8 cellular contexts compared by ENCODE assay signal in the genomic region with DNA sequence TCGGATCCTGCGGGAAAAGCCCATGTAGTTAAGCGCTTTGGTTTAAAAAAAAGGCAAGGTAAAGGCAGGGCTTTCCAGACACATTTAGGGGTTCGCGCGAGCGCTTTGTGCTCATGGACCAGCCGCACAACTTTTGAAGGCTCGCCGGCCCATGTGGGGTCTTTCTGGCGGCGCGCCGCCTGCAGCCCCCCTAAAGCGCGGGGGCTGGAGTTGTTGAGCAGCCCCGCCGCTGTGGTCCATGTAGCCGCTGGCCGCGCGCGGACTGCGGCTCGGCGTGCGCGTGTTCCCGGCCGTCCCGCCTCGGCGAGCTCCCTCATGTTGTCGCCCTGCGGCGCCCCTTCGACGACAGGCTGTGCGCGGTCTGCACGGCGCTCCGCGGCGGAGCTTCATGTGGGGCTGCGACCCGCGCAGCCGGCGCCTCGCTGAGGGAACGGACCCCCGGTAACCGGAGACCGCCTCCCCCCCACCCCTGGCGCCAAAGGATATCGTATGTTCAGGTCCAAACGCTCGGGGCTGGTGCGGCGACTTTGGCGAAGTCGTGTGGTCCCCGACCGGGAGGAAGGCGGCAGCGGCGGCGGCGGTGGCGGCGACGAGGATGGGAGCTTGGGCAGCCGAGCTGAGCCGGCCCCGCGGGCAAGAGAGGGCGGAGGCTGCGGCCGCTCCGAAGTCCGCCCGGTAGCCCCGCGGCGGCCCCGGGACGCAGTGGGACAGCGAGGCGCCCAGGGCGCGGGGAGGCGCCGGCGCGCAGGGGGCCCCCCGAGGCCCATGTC. TPM values are rescaled to one million over a fixed set of nuclear protein-coding genes. Genes with fewer than 3 reads are reported as not detected.
DNase-seq lines count a peak whose midpoint lies in the region; ATAC-seq, FAIRE-seq and TF ChIP-seq lines count a peak whose summit lies in the region.

No MANE protein-coding gene starts in this region.

- peak overlapping the region; percentile 80 for H3K4me3 Mint-ChIP-seq in activated naive CD8-positive, alpha-beta T cell treated with anti-CD3 and anti-CD28 coated beads for 36 hours

- H3K27me3 ChIP-seq in A673 (replicated peaks; ENCODE audit: insufficient read depth, low read depth, low read length, poor library complexity) (no peaks in the 10 kb centered on the region), HUES6 (ENCODE audit: control insufficient read depth, insufficient read depth, low read length) (peaks cover 30% of the 10 kb centered on the region), keratinocyte (ENCODE audit: control insufficient read depth, extremely low read depth, insufficient read depth, low read length) (peaks cover 41% of the 10 kb centered on the region)

- no peak for TF ChIP-seq CTCF in A673 (conservative IDR thresholded peaks at IDR 0.05; ENCODE audit: low read depth, low read length)
- no peak for TF ChIP-seq CTCF in keratinocyte (optimal IDR thresholded peaks at IDR 0.05 in 1 of 3, IDR thresholded peaks at IDR 0.05 in 1 of 3, conservative IDR thresholded peaks at IDR 0.05 in 1 of 3; ENCODE audit: extremely low read depth in 1 of 3, insufficient read depth in 2 of 3, low read length in 3 of 3)

- H3K27ac Mint-ChIP-seq in activated naive CD8-positive, alpha-beta T cell treated with anti-CD3 and anti-CD28 coated beads for 36 hours = no peak overlapping the region

- peak; percentile 49 for DNase-seq in A673 (ENCODE audit: low spot score)
- peak; percentile 23 for DNase-seq in activated naive CD8-positive, alpha-beta T cell treated with anti-CD3 and anti-CD28 coated beads for 36 hours
- DNase-seq in keratinocyte (ENCODE audit: low read depth, low spot score) = no peak
- DNase-seq in stimulated activated naive CD8-positive, alpha-beta T cell treated with anti-CD3 and anti-CD28 coated beads, Interleukin-15, Interleukin-2, amounts not matched to agents 100 U/mL and 50 U/mL, for 24 hours = peak; percentile 28
- no peak for DNase-seq in NCI-H2029 treated with DMSO at 0.1 percent for 48 hours (lab: John Stamatoyannopoulos, UW)

- no peaks in the 10 kb centered on the region for H3K36me3 Mint-ChIP-seq in activated naive CD8-positive, alpha-beta T cell treated with anti-CD3 and anti-CD28 coated beads for 36 hours

- peak overlapping the region; percentile 97 for H3K4me2 ChIP-seq in keratinocyte (ENCODE audit: control insufficient read depth, extremely low read depth, insufficient read depth, low read depth, low read length)

- intact Hi-C loops in A673 (cut with micrococcal nuclease; ENCODE audit: unreplicated experiment) = loop anchor here (2.0 to 5.0 kb wide), 4 partner anchors 64 to 148 kb away; no protein-coding TSS in a partner anchor

- H3K9ac ChIP-seq in HUES6 (ENCODE audit: low read length) (peak overlapping the region; percentile 92), keratinocyte (ENCODE audit: control insufficient read depth, extremely low read depth, insufficient read depth, low read length) (no peak overlapping the region)

- H2AFZ ChIP-seq in keratinocyte (ENCODE audit: control insufficient read depth, low read length) = no peak overlapping the region

- BruUV-seq in A673 (replicated peaks; lab: Mats Ljungman, UMichigan) = TSS peak; percentile 77

- H3K9me3 ChIP-seq in A673 (ENCODE audit: low read depth, low read length, poor library complexity, severe bottlenecking) (no peaks in the 10 kb centered on the region), HUES6 (ENCODE audit: control insufficient read depth, insufficient read depth, low read depth, low read length) (no peaks in the 10 kb centered on the region), keratinocyte (ENCODE audit: control insufficient read depth, low read depth, low read length) (no peaks in the 10 kb centered on the region)

- no peaks in the 10 kb centered on the region for H4K20me1 ChIP-seq in keratinocyte (ENCODE audit: control insufficient read depth, extremely low read depth, insufficient read depth, low read length)

- H3K4me1 ChIP-seq in A673 (ENCODE audit: insufficient read depth, low read length, poor library complexity, severe bottlenecking) (peaks cover 45% of the 10 kb centered on the region), HUES6 (ENCODE audit: control insufficient read depth, insufficient read depth, low read length) (peaks cover 49% of the 10 kb centered on the region), keratinocyte (ENCODE audit: control insufficient read depth, extremely low read depth, insufficient read depth, low read length) (peaks cover 17% of the 10 kb centered on the region)

- CTCF ChIA-PET in A673 (lab: Charles Lee) = interaction anchor here (0.6 to 1.7 kb wide), 3 partner anchors 12 to 1397 kb away, joined by 3 to 9 read pairs (median 4); no protein-coding TSS in a partner anchor

- no peaks in the 10 kb centered on the region for H3K79me2 ChIP-seq in keratinocyte (ENCODE audit: control insufficient read depth, insufficient read depth, low read length)

- H3K4me1 Mint-ChIP-seq in activated naive CD8-positive, alpha-beta T cell treated with anti-CD3 and anti-CD28 coated beads for 36 hours = peaks cover 16% of the 10 kb centered on the region

- H3K27me3 Mint-ChIP-seq in activated naive CD8-positive, alpha-beta T cell treated with anti-CD3 and anti-CD28 coated beads for 36 hours = peaks cover 28% of the 10 kb centered on the region

- H3K36me3 ChIP-seq in A673 (ENCODE audit: insufficient read depth, low read length, poor library complexity, severe bottlenecking) (peaks cover under 1% of the 10 kb centered on the region), HUES6 (ENCODE audit: control insufficient read depth, insufficient read depth, low read length) (no peaks in the 10 kb centered on the region; the same call in 1 of the 2 replicates), keratinocyte (ENCODE audit: control insufficient read depth in 2 of 2, extremely low read depth in 1 of 2, insufficient read depth in 2 of 2, low read length in 2 of 2) (no peaks in the 10 kb centered on the region)

- H3K4me3 ChIP-seq in A673 (ENCODE audit: low read depth, low read length, poor library complexity, severe bottlenecking) (peak overlapping the region; percentile 63), HUES6 (ENCODE audit: low read depth, low read length) (peak overlapping the region; percentile 89), keratinocyte (ENCODE audit: control insufficient read depth in 2 of 3, extremely low read depth in 1 of 3, insufficient read depth in 2 of 3, low read depth in 1 of 3, low read length in 3 of 3) (peak overlapping the region; percentile 7 to 69 (median 36))

- FAIRE-seq in keratinocyte (lab: Jason Lieb, UNC) = no peak

- H3K9me1 ChIP-seq in keratinocyte (ENCODE audit: control insufficient read depth, extremely low read depth, insufficient read depth, low read length) = no peaks in the 10 kb centered on the region

- no peak for ATAC-seq in stimulated activated naive CD8-positive, alpha-beta T cell treated with anti-CD3 and anti-CD28 coated beads, Interleukin-15, Interleukin-2, amounts not matched to agents 100 U/mL and 50 U/mL, for 24 hours
- ATAC-seq in HG03460 (IDR thresholded peaks at IDR 0.05; ENCODE audit: unreplicated experiment) (no peak), HG02763 (IDR thresholded peaks at IDR 0.05; ENCODE audit: unreplicated experiment) (no peak)

- no peaks in the 10 kb centered on the region for H3K9me3 Mint-ChIP-seq in activated naive CD8-positive, alpha-beta T cell treated with anti-CD3 and anti-CD28 coated beads for 36 hours

- H3K27ac ChIP-seq in A673 (ENCODE audit: low read depth, low read length, poor library complexity, severe bottlenecking) = peak overlapping the region; percentile 82
- H3K27ac ChIP-seq in HUES6 (ENCODE audit: low read depth, low read length) = peak overlapping the region; percentile 76; the same call in 1 of the 2 replicates
- H3K27ac ChIP-seq in keratinocyte (ENCODE audit: control insufficient read depth, insufficient read depth, low read length) = no peak overlapping the region

- dilution Hi-C loops in keratinocyte (cut with MboI; ENCODE audit: extremely low pct_ligation_motif_present, low sequenced_read_pairs) = no loop called here

- POLR2A ChIA-PET in A673 (lab: Charles Lee; ENCODE audit: low non-redundant PET) = no interaction called here

RNA-seq across cellular contexts. Expression of a gene that starts 0.9 kb away (rescaled TPM):
- total RNA-seq in A673 (2021) = 50.1 and 63.9 TPM in 2 replicates
- total RNA-seq in activated naive CD8-positive, alpha-beta T cell treated with anti-CD3 and anti-CD28 coated beads for 36 hours = under 1 TPM; 0.04 to 0.10 TPM
- polyA plus RNA-seq in keratinocyte = 0.01 to 0.04 TPM (median 0.03 TPM) in 3 replicates
- polyA plus RNA-seq in keratinocyte (2011; ENCODE audit: low read depth) = not detected
- not detected in 2 replicates for polyA plus RNA-seq in keratinocyte (2011; cell fraction: cytosol; rRNA removed)
- polyA plus RNA-seq in keratinocyte (2011; cell fraction: nucleus; rRNA removed) = 0.06 and 0.07 TPM in 2 replicates
- polyA plus RNA-seq in keratinocyte (2012; ENCODE audit: low replicate concordance) = 0.02 and 0.04 TPM in 2 replicates
- polyA minus RNA-seq in keratinocyte = 0.03 TPM in 1 of 3 replicates, not detected in the others
- 3.8 TPM for polyA minus RNA-seq in keratinocyte (2011; cell fraction: cytosol; rRNA and poly(A)+ RNA removed)
- polyA minus RNA-seq in keratinocyte (2011; cell fraction: nucleus; rRNA and poly(A)+ RNA removed) = 0.32 and 0.54 TPM in 2 replicates

Comparison
In these comparisons a context has a peak if more than half of its experiments do, and no peak if none do; other contexts are left out.
1. DNase-seq: peak in A673 (single experiment), activated naive CD8-positive, alpha-beta T cell treated with anti-CD3 and anti-CD28 coated beads for 36 hours (single experiment) and stimulated activated naive CD8-positive, alpha-beta T cell treated with anti-CD3 and anti-CD28 coated beads, Interleukin-15, Interleukin-2, amounts not matched to agents 100 U/mL and 50 U/mL, for 24 hours (single experiment); none in keratinocyte (single experiment) and NCI-H2029 treated with DMSO at 0.1 percent for 48 hours (single experiment).
2. H3K4me3 ChIP-seq: peak in every context shown above with its lines; median percentile 89 in HUES6; 63 in A673; 36 in keratinocyte.
3. RNA of a gene that starts 0.9 kb away (total RNA-seq): 50.1 to 63.9 TPM in A673; 0.04 to 0.10 TPM in activated naive CD8-positive, alpha-beta T cell treated with anti-CD3 and anti-CD28 coated beads for 36 hours; every median in the first group is over 10 times any median in the second.